13 cellular contexts compared by ENCODE assay signal in the genomic region with DNA sequence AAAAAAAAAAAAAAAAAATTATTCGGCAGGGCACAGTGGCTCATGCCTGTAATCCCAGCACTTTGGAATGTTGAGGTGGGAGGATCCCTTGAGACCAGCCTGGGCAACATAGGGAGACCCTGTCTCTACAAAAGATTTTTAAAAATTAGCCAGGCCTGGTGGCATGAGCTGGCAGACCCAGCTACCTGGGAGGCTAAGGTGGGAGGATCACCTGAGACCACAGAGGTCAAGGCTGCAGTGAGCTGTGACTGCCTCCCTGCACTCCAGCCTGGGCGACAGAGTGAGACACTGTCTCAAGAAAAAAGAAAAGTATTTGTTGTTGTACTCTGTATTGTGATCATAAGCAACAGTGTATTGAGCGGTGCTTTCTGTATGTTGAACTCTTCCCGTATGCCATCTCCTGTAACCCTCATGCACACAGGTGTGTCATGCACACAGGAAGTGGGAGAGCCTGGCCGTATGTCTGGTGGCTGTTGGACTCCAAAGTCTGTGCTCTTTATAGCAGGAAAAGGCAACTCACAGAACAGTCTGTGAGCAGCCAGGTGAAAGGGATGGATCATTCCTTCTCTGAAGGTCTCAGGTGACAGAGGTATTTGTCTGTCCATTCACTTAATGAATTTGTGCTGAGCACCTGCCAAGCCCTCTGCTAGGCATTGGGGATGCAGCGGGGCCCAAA. TPM values are rescaled to one million over a fixed set of nuclear protein-coding genes. Genes with fewer than 3 reads are reported as not detected.
DNase-seq lines count a peak whose midpoint lies in the region; TF ChIP-seq lines count a peak whose summit lies in the region.
"Had no signal": no experiment of that assay in that cellular context is flagged by ENCODE, and none has a peak within 500 bp of the region (broad histone marks: within the 10 kb centered on the region; RNA-seq: fewer than 3 reads in every experiment).

No MANE protein-coding gene starts in this region.

- H3K9me3 ChIP-seq in Peyer's patch (no peaks in the 10 kb centered on the region), esophagus squamous epithelium (no peaks in the 10 kb centered on the region), stomach (no peaks in the 10 kb centered on the region)

- H3K36me3 ChIP-seq in Peyer's patch: no peaks in the 10 kb centered on the region
- H3K36me3 ChIP-seq in esophagus squamous epithelium: peaks cover 0 to 33% (median 0%) of the 10 kb centered on the region in 3 donors
- H3K36me3 ChIP-seq in stomach: no peaks in the 10 kb centered on the region

- DNase-seq in NCI-H510A treated with DMSO at 0.1 percent for 48 hours (lab: John Stamatoyannopoulos, UW) (peak; percentile 27), NCI-H510A (lab: John Stamatoyannopoulos, UW) (no peak), Peyer's patch (peak in 2 of 3 donors; percentile 62 to 82), esophagus squamous epithelium (lab: John Stamatoyannopoulos, UW) (no peak), stomach (no peak), amniotic stem cell (lab: John Stamatoyannopoulos, UW) (no peak)
- DNase-seq in activated CD4-positive, alpha-beta T cell treated with anti-CD3 and anti-CD28 coated beads for 4 hours: no peak
- no peak for DNase-seq in stimulated activated naive CD4-positive, alpha-beta T cell treated with Interleukin-2 at 50 U/mL for 16 hours (lab: John Stamatoyannopoulos, UW)
- DNase-seq: activated CD4-positive, alpha-beta memory T cell treated with anti-CD3 and anti-CD28 coated beads for 36 hours; activated gamma-delta T cell treated with Interleukin-2 at 50 U/mL for 16 hours; caudate nucleus; kidney; naive thymus-derived CD4-positive, alpha-beta T cell had no signal

- intact Hi-C loops in esophagus squamous epithelium (cut with DNase I): no loop called here
- intact Hi-C loops in stomach (cut with DNase I; ENCODE audit: low total_unique reads): no loop called here

- H3K27me3 ChIP-seq in Peyer's patch (no peaks in the 10 kb centered on the region), esophagus squamous epithelium (no peaks in the 10 kb centered on the region), stomach (no peaks in the 10 kb centered on the region)

- TF ChIP-seq EP300 in stomach (IDR thresholded peaks at IDR 0.05): no peak

- H3K4me1 ChIP-seq in Peyer's patch (peaks cover 0 to 40% (median 7%) of the 10 kb centered on the region in 4 donors), esophagus squamous epithelium (peaks cover 0 to 67% (median 8%) of the 10 kb centered on the region in 3 donors), stomach (peaks cover 0 to 56% (median 20%) of the 10 kb centered on the region in 4 donors)

- no peak overlapping the region for H3K4me3 ChIP-seq in Peyer's patch
- H3K4me3 ChIP-seq in esophagus squamous epithelium: no peak overlapping the region
- H3K4me3 ChIP-seq in stomach: no peak overlapping the region

- H3K27ac ChIP-seq in Peyer's patch: peak overlapping the region in 3 of 4 donors; percentile 73 to 93 (median 86)
- peak overlapping the region; percentile 71 to 91 (median 86) for H3K27ac ChIP-seq in esophagus squamous epithelium
- peak overlapping the region; percentile 2 to 87 (median 67) for H3K27ac ChIP-seq in stomach

- peak; percentile 48 to 91 for TF ChIP-seq POLR2A in Peyer's patch (IDR thresholded peaks at IDR 0.05)
- TF ChIP-seq POLR2A in esophagus squamous epithelium (IDR thresholded peaks at IDR 0.05): no peak
- no peak for TF ChIP-seq POLR2A in stomach (IDR thresholded peaks at IDR 0.05)

- TF ChIP-seq CTCF in Peyer's patch (IDR thresholded peaks at IDR 0.05) (no peak), esophagus squamous epithelium (IDR thresholded peaks at IDR 0.05) (no peak), stomach (IDR thresholded peaks at IDR 0.05) (no peak)

- WGBS in esophagus squamous epithelium, 2 donors: 61 to 63% methylated on average over 4 to 6 of the region's 6 CpGs
- WGBS in stomach, 5 donors: 63 to 73% (median 70%) methylated on average over 6 of the region's 6 CpGs

RNA-seq across cellular contexts. Expression of a gene that starts 17.2 kb away (rescaled TPM):
- total RNA-seq in Peyer's patch (100 to 1,000 TPM in 3 of 4 donors, 10 to 100 TPM in 1; 56.9 to 612 (median 429) TPM), esophagus squamous epithelium (100 to 1,000 TPM in 3 of 4 donors, 10 to 100 TPM in 1; 72.7 to 302 (median 160) TPM), stomach (100 to 1,000 TPM; 104 to 567 (median 188) TPM)
- 10 to 100 TPM; 15.0 to 63.3 (median 62.2) TPM for polyA plus RNA-seq in stomach
- polyA plus RNA-seq: naive thymus-derived CD4-positive, alpha-beta T cell had no signal

Comparison
In these comparisons a context has a peak if more than half of its experiments do, and no peak if none do; other contexts are left out.
1. DNase-seq: peak in NCI-H510A treated with DMSO at 0.1 percent for 48 hours (single experiment) and Peyer's patch (2 of 3); none in NCI-H510A (single experiment), esophagus squamous epithelium (single experiment), stomach (single experiment), activated CD4-positive, alpha-beta T cell treated with anti-CD3 and anti-CD28 coated beads for 4 hours (0 of 2), amniotic stem cell (single experiment) and stimulated activated naive CD4-positive, alpha-beta T cell treated with Interleukin-2 at 50 U/mL for 16 hours (single experiment).
2. POLR2A ChIP-seq: peak in Peyer's patch (2 of 2); none in esophagus squamous epithelium (0 of 4) and stomach (0 of 4).
3. Peak in every context shown above with its lines, with median percentiles within 50 percentile points of each other: H3K27ac ChIP-seq.